ENCODE assay signal across 25 cellular contexts in genomic region chr20:41573955-41574354, GRCh38. TPM values are rescaled to one million over a fixed set of nuclear protein-coding genes. Genes with fewer than 3 reads are reported as not detected.
A peak's percentile ranks its signal among the peaks of the same experiment; 100 is the strongest.
DNase-seq lines count a peak whose midpoint lies in the region; ATAC-seq, FAIRE-seq and TF ChIP-seq lines count a peak whose summit lies in the region.
"Had no signal": no experiment of that assay in that cellular context is flagged by ENCODE, and none has a peak within 500 bp of the region (broad histone marks: within the 10 kb centered on the region; RNA-seq: fewer than 3 reads in every experiment).

No MANE protein-coding gene starts in this region.

- TF ChIP-seq EP300 in H1 (IDR thresholded peaks at IDR 0.05; ENCODE audit: borderline replicate concordance in 1 of 2, low read depth in 2 of 2, low read length in 2 of 2) (no peak), gastroesophageal sphincter (IDR thresholded peaks at IDR 0.05) (no peak)

- H3K27me3 ChIP-seq in H1 (replicated peaks in 1 of 4; ENCODE audit: control insufficient read depth in 3 of 4, extremely low read depth in 1 of 4, insufficient read depth in 3 of 4, low read length in 3 of 4) (no peaks in the 10 kb centered on the region), gastroesophageal sphincter (no peaks in the 10 kb centered on the region)
- H3K27me3 ChIP-seq: adrenal gland, neural progenitor cell had no signal

- CTCF ChIA-PET in H1 (lab: Charles Lee; ENCODE audit: partially characterized antibody), result interaction anchor here (0.6 to 1.4 kb wide), 2 partner anchors 29 to 500 kb away, joined by 3 read pairs; no protein-coding TSS in a partner anchor

- no peak overlapping the region for H3K9ac ChIP-seq in H1 (replicated peaks in 1 of 4; ENCODE audit: extremely low read depth in 1 of 4, low read depth in 3 of 4, low read length in 3 of 4)
- H3K9ac ChIP-seq: neural progenitor cell had no signal

- peaks cover 2 to 15% (median 7%) of the 10 kb centered on the region in 4 experiments for H3K4me1 ChIP-seq in H1 (replicated peaks in 1 of 4; ENCODE audit: control insufficient read depth in 3 of 4, insufficient read depth in 4 of 4, low read length in 3 of 4)
- peaks cover 2 to 85% (median 22%) of the 10 kb centered on the region in 3 donors for H3K4me1 ChIP-seq in gastroesophageal sphincter

- intact Hi-C loops in natural killer cell (cut with micrococcal nuclease), result loop anchor here (5.0 kb wide), 1 partner anchor 43 kb away; the partner anchor contains the start of gene CHD6

- peaks cover 28 to 97% of the 10 kb centered on the region in 2 experiments for H3K79me2 ChIP-seq in H1 (ENCODE audit: control insufficient read depth in 1 of 2, insufficient read depth in 2 of 2, low read length in 2 of 2)

- H3K9me3 ChIP-seq in H1 (ENCODE audit: insufficient read depth in 2 of 2, low read depth in 1 of 2, low read length in 1 of 2) (no peaks in the 10 kb centered on the region; a peak in 1 of 4 replicates), gastroesophageal sphincter (no peaks in the 10 kb centered on the region)
- H3K9me3 ChIP-seq: adrenal gland had no signal

- no peak overlapping the region for H2AK5ac ChIP-seq in H1 (ENCODE audit: low read depth, low read length)

- no peak overlapping the region for H3K23ac ChIP-seq in H1 (ENCODE audit: insufficient read length)

- no peak overlapping the region; the same call in 1 of the 2 replicates for H2BK12ac ChIP-seq in H1 (ENCODE audit: low read depth, low read length)

- H4K20me1 ChIP-seq in H1 (replicated peaks in 1 of 2; ENCODE audit: control insufficient read depth in 1 of 2, insufficient read depth in 2 of 2, low read length in 2 of 2), result peaks cover 6 to 18% of the 10 kb centered on the region in 2 experiments

- H3K4me3 ChIP-seq in H1 (ENCODE audit: extremely low read depth in 1 of 4, insufficient read depth in 2 of 4, low read depth in 3 of 4, low read length in 4 of 4), result peak overlapping the region in 1 of 4 experiments; percentile 15; a peak in 1 of 8 replicates
- H3K4me3 ChIP-seq in gastroesophageal sphincter, result no peak overlapping the region
- H3K4me3 ChIP-seq: adrenal gland, neural progenitor cell, PC-9 had no signal

- H4K91ac ChIP-seq in H1 (replicated peaks; ENCODE audit: insufficient read length, low read length), result no peak overlapping the region

- H3K27ac ChIP-seq in H1 (ENCODE audit: low read depth, low read length), result no peak overlapping the region
- no peak overlapping the region for H3K27ac ChIP-seq in gastroesophageal sphincter
- H3K27ac ChIP-seq: adrenal gland, neural progenitor cell, PC-9 had no signal

- TF ChIP-seq CTCF in natural killer cell (IDR thresholded peaks at IDR 0.05) (no peak), H1 (IDR thresholded peaks at IDR 0.05; ENCODE audit: control extremely low read depth in 1 of 3, insufficient read depth in 1 of 3, low read depth in 1 of 3, low read length in 3 of 3) (no peak), gastroesophageal sphincter (IDR thresholded peaks at IDR 0.05) (no peak), osteocyte (IDR thresholded peaks at IDR 0.05) (no peak)

- no peaks in the 10 kb centered on the region for H3K36me3 Mint-ChIP-seq in natural killer cell treated with Interleukin-12 subunit alpha and Interleukin-12 subunit beta and Interleukin-15 and Interleukin-18, amount 100 ng/mL, for 72 hours
- H3K36me3 Mint-ChIP-seq in natural killer cell (no peaks in the 10 kb centered on the region), osteocyte (ENCODE audit: unreplicated experiment) (no peaks in the 10 kb centered on the region)

- H3K4me3 Mint-ChIP-seq in natural killer cell treated with Interleukin-12 subunit alpha and Interleukin-12 subunit beta and Interleukin-15 and Interleukin-18, amount 100 ng/mL, for 72 hours, result peak overlapping the region; percentile 32
- H3K4me3 Mint-ChIP-seq in natural killer cell (no peak overlapping the region), osteocyte (ENCODE audit: unreplicated experiment) (no peak overlapping the region)
- H3K4me3 Mint-ChIP-seq: neural progenitor cell, type B pancreatic cell had no signal

- FAIRE-seq in H1 (lab: Jason Lieb, UNC), result no peak

- no peak overlapping the region for H3K14ac ChIP-seq in H1 (ENCODE audit: insufficient read length)

- no peak overlapping the region for H3K4ac ChIP-seq in H1 (replicated peaks; ENCODE audit: insufficient read length, low read depth, low read length)

- H4K5ac ChIP-seq in H1 (ENCODE audit: insufficient read length, low read depth, low read length), result peak overlapping the region; percentile 21

- no peak for ATAC-seq in natural killer cell treated with Interleukin-12 subunit alpha and Interleukin-12 subunit beta and Interleukin-15 and Interleukin-18, amount 100 ng/mL, for 72 hours
- ATAC-seq in natural killer cell, result no peak
- ATAC-seq in GM21576 (IDR thresholded peaks at IDR 0.05; ENCODE audit: unreplicated experiment), result no peak
- no peak for ATAC-seq in gastroesophageal sphincter

- peak overlapping the region in 1 of 2 donors; percentile 11 for H3K27ac Mint-ChIP-seq in natural killer cell treated with Interleukin-12 subunit alpha and Interleukin-12 subunit beta and Interleukin-15 and Interleukin-18, amount 100 ng/mL, for 72 hours
- H3K27ac Mint-ChIP-seq in natural killer cell (peak overlapping the region in 1 of 2 donors; percentile 11), osteocyte (ENCODE audit: unreplicated experiment) (no peak overlapping the region)
- H3K27ac Mint-ChIP-seq: activated T-helper 2 cell treated with anti-CD3 and anti-CD28 coated beads, Interferon-gamma antibody, Interleukin-2, Interleukin-4, amounts not matched to agents 10 μg/mL and 5 μg/mL and 100 μg/mL, durations not matched to agents 14 hours and 24 hours and 36 hours; neural progenitor cell; type B pancreatic cell had no signal

- no peaks in the 10 kb centered on the region for H3K27me3 Mint-ChIP-seq in natural killer cell treated with Interleukin-12 subunit alpha and Interleukin-12 subunit beta and Interleukin-15 and Interleukin-18, amount 100 ng/mL, for 72 hours
- H3K27me3 Mint-ChIP-seq in natural killer cell (ENCODE audit: low read depth in 2 of 2) (no peaks in the 10 kb centered on the region), osteocyte (ENCODE audit: unreplicated experiment) (no peaks in the 10 kb centered on the region)
- H3K27me3 Mint-ChIP-seq: type B pancreatic cell had no signal

- no peak overlapping the region for H2BK5ac ChIP-seq in H1 (ENCODE audit: low read depth, low read length)

- H3K4me2 ChIP-seq in H1 (ENCODE audit: insufficient read depth in 1 of 2, low read depth in 2 of 2, low read length in 2 of 2), result peak overlapping the region in 1 of 2 experiments; percentile 25; a peak in 1 of 4 replicates
- H3K4me2 ChIP-seq: neural progenitor cell, PC-9 had no signal

- H3K23me2 ChIP-seq in H1 (ENCODE audit: low read depth, low read length), result no peaks in the 10 kb centered on the region

- H3K18ac ChIP-seq in H1 (ENCODE audit: extremely low read depth, low read length), result peak overlapping the region; percentile 66; the same call in 1 of the 2 replicates

- no peak overlapping the region for H3K56ac ChIP-seq in H1 (replicated peaks; ENCODE audit: insufficient read length, low read depth, low read length)

- H3K9me3 Mint-ChIP-seq in natural killer cell treated with Interleukin-12 subunit alpha and Interleukin-12 subunit beta and Interleukin-15 and Interleukin-18, amount 100 ng/mL, for 72 hours, result no peaks in the 10 kb centered on the region
- no peaks in the 10 kb centered on the region for H3K9me3 Mint-ChIP-seq in natural killer cell
- no peaks in the 10 kb centered on the region for H3K9me3 Mint-ChIP-seq in osteocyte (ENCODE audit: unreplicated experiment)

- POLR2A ChIA-PET in H1 (lab: Charles Lee; ENCODE audit: partially characterized antibody), result interaction anchor here (1.0 to 2.6 kb wide), 4 partner anchors 11 to 119 kb away, joined by 3 to 6 read pairs (median 4); no protein-coding TSS in a partner anchor

- WGBS in H1 (ENCODE audit: extremely low coverage in 1 of 2, insufficient coverage in 1 of 2, insufficient read length in 1 of 2, insufficient replicate concordance in 2 of 2, low coverage in 1 of 2, low lambda C conversion rate in 2 of 2, missing lambda C conversion rate in 1 of 2), 2 experiments, result 70% methylated on average over 2 of the region's 2 CpGs; no CpG with 5 or more reads in 1 of the 2 experiments
- WGBS in gastroesophageal sphincter (ENCODE audit: low coverage in 1 of 2), 2 donors, result 42 to 67% methylated on average over 1 to 2 of the region's 2 CpGs

- H3K79me1 ChIP-seq in H1 (ENCODE audit: low read depth, low read length), result peaks cover 13% of the 10 kb centered on the region

- no peak for TF ChIP-seq POLR2A in H1 (IDR thresholded peaks at IDR 0.05; ENCODE audit: control extremely low read depth in 1 of 2, low read depth in 2 of 2, low read length in 2 of 2)
- no peak for TF ChIP-seq POLR2A in gastroesophageal sphincter (IDR thresholded peaks at IDR 0.05)

- H3K36me3 ChIP-seq in H1 (ENCODE audit: control insufficient read depth in 2 of 4, insufficient read depth in 4 of 4, low read length in 3 of 4) (no peaks in the 10 kb centered on the region), gastroesophageal sphincter (no peaks in the 10 kb centered on the region)
- H3K36me3 ChIP-seq: adrenal gland, neural progenitor cell had no signal

- no peak overlapping the region for H2BK20ac ChIP-seq in H1 (ENCODE audit: low read length)

- TF ChIP-seq RAD21 in H1 (IDR thresholded peaks at IDR 0.05 in 1 of 2, conservative IDR thresholded peaks at IDR 0.05 in 1 of 2; ENCODE audit: low read depth in 2 of 2, low read length in 2 of 2), result no peak

- no peak for DNase-seq in natural killer cell treated with Interleukin-12 subunit alpha and Interleukin-12 subunit beta and Interleukin-15 and Interleukin-18, amount 100 ng/mL, for 72 hours (ENCODE audit: low spot score)
- DNase-seq in natural killer cell (no peak), OCI-M1 (lab: John Stamatoyannopoulos, UW) (peak; percentile 40), H1 (ENCODE audit: low read depth in 1 of 2, low spot score in 2 of 2) (no peak), NAMALWA (ENCODE audit: low spot score) (no peak), osteocyte (ENCODE audit: extremely low spot score, unreplicated experiment) (no peak)
- DNase-seq: activated CD4-positive, alpha-beta T cell treated with anti-CD3 and anti-CD28 coated beads for 1 hour; adrenal gland; caudate nucleus; COR-L47; effector memory CD4-positive, alpha-beta T cell; EL; head of caudate nucleus; islet precursor cell; NCI-H1092; NCI-H2029 treated with DMSO at 0.1 percent for 48 hours; NCI-H510A treated with DMSO at 0.1 percent for 48 hours; PC-9; stimulated activated naive CD4-positive, alpha-beta T cell treated with Interleukin-2 at 50 U/mL for 16 hours; T1000 had no signal

- 0 out of 2 replicates have a peak overlapping the region, but pooled peaks have one; percentile 29 for H2BK15ac ChIP-seq in H1 (ENCODE audit: low read length)

- no peak overlapping the region for H2AFZ ChIP-seq in H1 (ENCODE audit: low read length)
- H2AFZ ChIP-seq: neural progenitor cell, PC-9 had no signal

- H2BK120ac ChIP-seq in H1 (replicated peaks; ENCODE audit: low read depth, low read length), result no peak overlapping the region

- no peak overlapping the region for H4K8ac ChIP-seq in H1 (ENCODE audit: extremely low read depth, insufficient read depth, low read length)

- H3K4me1 Mint-ChIP-seq in natural killer cell treated with Interleukin-12 subunit alpha and Interleukin-12 subunit beta and Interleukin-15 and Interleukin-18, amount 100 ng/mL, for 72 hours (ENCODE audit: low read depth in 2 of 2), result peaks cover 56 to 57% of the 10 kb centered on the region in 2 donors
- H3K4me1 Mint-ChIP-seq in natural killer cell, result peaks cover 76 to 82% of the 10 kb centered on the region in 2 donors
- H3K4me1 Mint-ChIP-seq in osteocyte (ENCODE audit: unreplicated experiment), result peaks cover 45% of the 10 kb centered on the region
- H3K4me1 Mint-ChIP-seq: neural progenitor cell had no signal

RNA-seq across cellular contexts. Expression of gene CHD6, which starts 44.2 kb away (rescaled TPM):
- 10 to 100 TPM; 27.8 to 33.0 TPM for total RNA-seq in natural killer cell treated with Interleukin-12 subunit alpha and Interleukin-12 subunit beta and Interleukin-15 and Interleukin-18, amount 100 ng/mL, for 72 hours
- 10 to 100 TPM; 82.8 to 96.6 (median 90.4) TPM for total RNA-seq in natural killer cell
- total RNA-seq in H1 (2021; fragmentation: NEBNext Ultra II Directional; extraction: Animal tissue kit (Norgen Biotek cat#: 25700)), result 59.9 and 62.9 TPM in 2 replicates
- polyA plus RNA-seq in H1 (2011; rRNA removed), result 11.1 and 12.2 TPM in 2 replicates
- 15.3 TPM for polyA plus RNA-seq in H1 (2011; cell fraction: cytosol; rRNA removed)
- 50.2 TPM for polyA plus RNA-seq in H1 (2011; cell fraction: nucleus; rRNA removed)
- 15.3 to 22.1 TPM (median 18.3 TPM) in 4 replicates for polyA plus RNA-seq in H1 (2012, experiment 1 of 2)
- polyA plus RNA-seq in H1 (2012, experiment 2 of 2), result 1.4 TPM
- 49.5 TPM for polyA plus RNA-seq in H1 (2013, experiment 1 of 2)
- 50.4 TPM for polyA plus RNA-seq in H1 (2013, experiment 2 of 2)
- 64.0 and 64.4 TPM in 2 replicates for polyA minus RNA-seq in H1 (2011; rRNA and poly(A)+ RNA removed)
- polyA minus RNA-seq in H1 (2011; cell fraction: cytosol; rRNA and poly(A)+ RNA removed), result 20.5 TPM
- 156 TPM for polyA minus RNA-seq in H1 (2011; cell fraction: nucleus; rRNA and poly(A)+ RNA removed)
- 10 to 100 TPM; 37.4 to 58.3 (median 40.4) TPM for total RNA-seq in gastroesophageal sphincter
- total RNA-seq in osteocyte, result 45.0 and 51.4 TPM in 2 replicates
